In the genomic region with DNA sequence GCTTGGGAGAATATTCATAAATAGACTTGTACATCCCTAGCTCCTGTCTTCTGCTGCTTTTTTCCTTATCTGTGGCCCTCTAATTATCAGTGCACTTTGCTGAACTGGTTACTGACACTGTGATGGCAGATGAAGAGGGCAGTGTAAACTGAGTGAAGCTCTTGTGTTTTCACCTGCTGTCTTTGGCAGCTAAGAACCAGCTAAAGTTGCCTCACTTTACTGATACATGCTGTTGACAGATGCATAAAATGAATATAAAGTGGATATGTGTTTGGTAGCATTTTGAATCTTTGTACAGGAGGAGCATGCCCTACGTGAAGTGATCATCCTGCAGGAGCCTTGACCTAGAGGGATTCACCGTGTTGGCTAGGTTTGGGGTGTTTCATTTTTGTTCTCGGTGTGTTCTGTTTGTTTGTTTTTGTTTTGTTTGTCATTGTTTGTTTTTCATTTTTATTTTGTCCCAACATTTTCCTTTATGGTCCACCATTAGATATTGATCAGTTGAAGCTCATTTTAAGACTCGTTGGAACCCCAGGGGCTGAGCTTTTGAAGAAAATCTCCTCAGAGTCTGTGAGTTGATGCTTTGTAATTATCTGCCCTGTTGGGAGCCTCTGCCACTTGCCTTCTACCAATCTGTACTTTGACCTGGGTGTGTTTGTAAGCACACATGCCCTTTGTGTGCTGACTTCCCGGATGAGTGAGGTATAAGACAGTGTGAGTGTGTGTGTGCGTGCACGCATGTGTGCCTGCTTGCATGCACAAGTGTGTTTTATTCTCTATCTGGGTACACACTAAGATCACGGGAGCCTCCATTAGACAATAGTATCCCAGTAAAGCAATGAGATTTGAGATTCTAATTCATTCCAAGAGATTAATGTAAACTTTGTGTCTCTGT, we compare ENCODE assay signal across 9 cellular contexts. TPM values are rescaled to one million over a fixed set of nuclear protein-coding genes. Genes with fewer than 3 reads are reported as not detected.
DNase-seq lines count a peak whose midpoint lies in the region; ATAC-seq and TF ChIP-seq lines count a peak whose summit lies in the region.
"Had no signal": no experiment of that assay in that cellular context is flagged by ENCODE, and none has a peak within 500 bp of the region (broad histone marks: within the 10 kb centered on the region; RNA-seq: fewer than 3 reads in every experiment).

No MANE protein-coding gene starts in this region.

- H3K4me1 ChIP-seq in SK-N-SH (ENCODE audit: control insufficient read depth in 1 of 2, insufficient read depth in 2 of 2, low read depth in 1 of 2, low read length in 1 of 2) (peaks cover 0 to 25% of the 10 kb centered on the region in 2 experiments; a peak in 2 of 4 replicates), colonic mucosa (peaks cover 4% of the 10 kb centered on the region), neutrophil (ENCODE audit: control insufficient read depth in 1 of 2, insufficient read depth in 1 of 2, low read depth in 1 of 2, low read length in 1 of 2) (peaks cover 4 to 12% of the 10 kb centered on the region in 2 experiments), MM.1S (ENCODE audit: low read length) (no peaks in the 10 kb centered on the region)

- intact Hi-C loops in colonic mucosa (cut with DNase I): loop anchor here (2.0 kb wide), 1 partner anchor 69 kb away; the partner anchor contains the start of gene MAPK14

- H3K9me3 ChIP-seq in SK-N-SH (no peaks in the 10 kb centered on the region), colonic mucosa (no peaks in the 10 kb centered on the region), neutrophil (no peaks in the 10 kb centered on the region), MM.1S (replicated peaks; ENCODE audit: insufficient read depth, low read length) (no peaks in the 10 kb centered on the region)

- CTCF ChIA-PET in SK-N-SH (lab: Yijun Ruan, JAX): interaction anchor here (0.6 to 9.7 kb wide), 47 partner anchors 9 to 501 kb away, joined by 3 to 224 read pairs (median 7); partner anchors contain the start of genes ARMC12, MAPK13, MAPK14 and SLC26A8

- ATAC-seq in SK-N-SH treated with all-trans-retinoic acid at 6 μM for 48 hours: peak; percentile 41

- H3K9ac ChIP-seq in SK-N-SH: no peak overlapping the region
- peak overlapping the region; percentile 36 to 52 for H3K9ac ChIP-seq in colonic mucosa (ENCODE audit: low read depth in 2 of 2, low read length in 2 of 2)
- H3K9ac ChIP-seq in MM.1S (ENCODE audit: low read length): no peak overlapping the region

- H2AFZ ChIP-seq in SK-N-SH (ENCODE audit: low read depth) (no peak overlapping the region), MM.1S (ENCODE audit: low read length) (no peak overlapping the region)

- WGBS in SK-N-SH (ENCODE audit: low lambda C conversion rate): 71% methylated on average over 8 of the region's 8 CpGs

- H3K27me3 Mint-ChIP-seq in IgD-negative memory B cell: no peaks in the 10 kb centered on the region
- H3K27me3 Mint-ChIP-seq: T-cell had no signal

- H3K9me3 Mint-ChIP-seq in IgD-negative memory B cell: no peaks in the 10 kb centered on the region
- H3K9me3 Mint-ChIP-seq: T-cell had no signal

- H4K20me1 ChIP-seq in SK-N-SH (ENCODE audit: insufficient read depth): no peaks in the 10 kb centered on the region
- no peaks in the 10 kb centered on the region for H4K20me1 ChIP-seq in MM.1S (ENCODE audit: insufficient read depth, low read length)

- peak overlapping the region in 1 of 2 experiments; percentile 39; a peak in 1 of 4 replicates for H3K4me3 ChIP-seq in SK-N-SH (ENCODE audit: low read depth in 2 of 2, low read length in 1 of 2)
- no peak overlapping the region for H3K4me3 ChIP-seq in colonic mucosa
- H3K4me3 ChIP-seq in neutrophil (ENCODE audit: low read depth in 1 of 2, low read length in 1 of 2): no peak overlapping the region
- H3K4me3 ChIP-seq in MM.1S (ENCODE audit: low read length): no peak overlapping the region

- H3K9me2 ChIP-seq in SK-N-SH: no peaks in the 10 kb centered on the region
- H3K9me2 ChIP-seq in MM.1S (replicated peaks; ENCODE audit: insufficient read depth, low read length): no peaks in the 10 kb centered on the region

- no peak overlapping the region for H3K4me3 Mint-ChIP-seq in IgD-negative memory B cell
- H3K4me3 Mint-ChIP-seq: T-cell had no signal

- DNase-seq in SK-N-SH (no peak), colonic mucosa (peak; percentile 83), DMS114 treated with DMSO at 0.1 percent for 48 hours (lab: John Stamatoyannopoulos, UW; ENCODE audit: unreplicated experiment) (no peak), MM.1S (no peak), SK-N-DZ (ENCODE audit: low spot score) (no peak)

- peaks cover 16 to 33% (median 22%) of the 10 kb centered on the region in 3 donors for H3K4me1 Mint-ChIP-seq in IgD-negative memory B cell

- peaks cover 5% of the 10 kb centered on the region for H3F3A ChIP-seq in SK-N-SH (replicated peaks; ENCODE audit: insufficient read depth)
- no peaks in the 10 kb centered on the region for H3F3A ChIP-seq in MM.1S (ENCODE audit: insufficient read depth, low read length)

- H3K4me2 ChIP-seq in SK-N-SH (no peak overlapping the region), MM.1S (ENCODE audit: low read depth, low read length) (no peak overlapping the region)

- TF ChIP-seq EP300 in SK-N-SH (IDR thresholded peaks at IDR 0.05; ENCODE audit: borderline replicate concordance in 1 of 2, low read depth in 1 of 2, low read length in 1 of 2): no peak

- no peak for TF ChIP-seq CTCF in SK-N-SH (IDR thresholded peaks at IDR 0.05)
- no peak for TF ChIP-seq CTCF in colonic mucosa (IDR thresholded peaks at IDR 0.05)
- no peak for TF ChIP-seq CTCF in neutrophil (IDR thresholded peaks at IDR 0.05)
- no peak for TF ChIP-seq CTCF in MM.1S (IDR thresholded peaks at IDR 0.05; ENCODE audit: low read length)

- peaks cover 2% of the 10 kb centered on the region for H3K36me3 Mint-ChIP-seq in IgD-negative memory B cell

- no peaks in the 10 kb centered on the region; the same call in 1 of the 2 replicates for H3K79me2 ChIP-seq in SK-N-SH (ENCODE audit: insufficient read depth)
- no peaks in the 10 kb centered on the region for H3K79me2 ChIP-seq in MM.1S (ENCODE audit: low read length)

- no peak for TF ChIP-seq RAD21 in SK-N-SH (IDR thresholded peaks at IDR 0.05; ENCODE audit: low read length)

- H3K27ac ChIP-seq in SK-N-SH (ENCODE audit: low read depth in 2 of 2, low read length in 1 of 2): no peak overlapping the region
- peak overlapping the region; percentile 74 for H3K27ac ChIP-seq in colonic mucosa
- H3K27ac ChIP-seq in neutrophil: peak overlapping the region; percentile 60
- H3K27ac ChIP-seq in MM.1S (ENCODE audit: low read length): no peak overlapping the region

- peak overlapping the region in 2 of 3 donors; percentile 9 to 29 for H3K27ac Mint-ChIP-seq in IgD-negative memory B cell

- H3K36me3 ChIP-seq in SK-N-SH (replicated peaks in 1 of 2; ENCODE audit: control insufficient read depth in 1 of 2, insufficient read depth in 2 of 2, low read length in 1 of 2): peaks cover 18 to 34% of the 10 kb centered on the region in 2 experiments
- no peaks in the 10 kb centered on the region for H3K36me3 ChIP-seq in colonic mucosa
- peaks cover 92% of the 10 kb centered on the region for H3K36me3 ChIP-seq in neutrophil
- no peaks in the 10 kb centered on the region for H3K36me3 ChIP-seq in MM.1S (replicated peaks; ENCODE audit: insufficient read depth, low read length)

- H3K27me3 ChIP-seq in SK-N-SH (ENCODE audit: insufficient read depth): no peaks in the 10 kb centered on the region
- no peaks in the 10 kb centered on the region for H3K27me3 ChIP-seq in colonic mucosa
- H3K27me3 ChIP-seq in neutrophil: no peaks in the 10 kb centered on the region
- H3K27me3 ChIP-seq in MM.1S (replicated peaks; ENCODE audit: insufficient read depth, low read length): no peaks in the 10 kb centered on the region

- POLR2A ChIA-PET in SK-N-SH (lab: Yijun Ruan, JAX): interaction anchor here (1.5 kb wide), 2 partner anchors 67 to 68 kb away, joined by 4 to 14 read pairs; partner anchors contain the start of gene MAPK14

TF ChIP-seq in SK-N-SH treated with all-trans-retinoic acid at 6 μM for 48 hours, 23 proteins besides CTCF, POLR2A, EP300 and RAD21 (continues in another document):
- TF ChIP-seq ZFP3 (CRISPR knock-in tag; IDR thresholded peaks at IDR 0.05) (no peak), RARB (CRISPR knock-in tag; IDR thresholded peaks at IDR 0.05) (no peak), ISL1 (CRISPR knock-in tag; IDR thresholded peaks at IDR 0.05) (no peak), CSRNP3 (CRISPR knock-in tag; IDR thresholded peaks at IDR 0.05) (no peak)

TF ChIP-seq in SK-N-SH, 30 proteins besides CTCF, POLR2A, EP300 and RAD21:
- TF ChIP-seq FOXJ3 (CRISPR knock-in tag; IDR thresholded peaks at IDR 0.05) (no peak), CHD2 (IDR thresholded peaks at IDR 0.05; ENCODE audit: low read length, partially characterized antibody) (no peak), MXI1 (IDR thresholded peaks at IDR 0.05; ENCODE audit: low read depth, low read length) (no peak), EZH2phosphoT487 (IDR thresholded peaks at IDR 0.05; ENCODE audit: borderline replicate concordance, low read depth) (no peak), TCF12 (IDR thresholded peaks at IDR 0.05) (no peak), NFIC (IDR thresholded peaks at IDR 0.05; ENCODE audit: borderline replicate concordance) (no peak), GABPA (IDR thresholded peaks at IDR 0.05; ENCODE audit: low read depth) (no peak), RFX5 (IDR thresholded peaks at IDR 0.05; ENCODE audit: low read length) (no peak)

RNA-seq across cellular contexts. Expression of gene MAPK13, which starts 34.6 kb away (rescaled TPM):
- polyA plus RNA-seq in SK-N-SH (2012; rRNA removed) (1.9 and 2.3 TPM in 2 replicates), IgD-negative memory B cell (47.1 TPM)
- 0.18 and 0.38 TPM in 2 replicates for polyA plus RNA-seq in SK-N-SH (2012; cell fraction: cytosol; rRNA removed)
- polyA plus RNA-seq in SK-N-SH (2012; cell fraction: nucleus; rRNA removed): 20.1 and 21.4 TPM in 2 replicates
- 100 to 1,000 TPM; 166 to 186 TPM for total RNA-seq in colonic mucosa
- 0.88 and 1.2 TPM in 2 replicates for polyA plus RNA-seq in SK-N-DZ (2014; cell fraction: cytosol; rRNA removed)
- 1.8 and 5.0 TPM in 2 replicates for polyA plus RNA-seq in SK-N-DZ (2014; cell fraction: nucleus; rRNA removed)

Comparison
In these comparisons a context has a peak if more than half of its experiments do, and no peak if none do; other contexts are left out.
1. H3K27ac ChIP-seq: peak in colonic mucosa (single experiment) and neutrophil (single experiment); none in SK-N-SH (0 of 2) and MM.1S (single experiment).
2. H3K9ac ChIP-seq: peak in colonic mucosa (2 of 2); none in SK-N-SH (single experiment) and MM.1S (single experiment).